20 cellular contexts compared by ENCODE assay signal in the genomic region with DNA sequence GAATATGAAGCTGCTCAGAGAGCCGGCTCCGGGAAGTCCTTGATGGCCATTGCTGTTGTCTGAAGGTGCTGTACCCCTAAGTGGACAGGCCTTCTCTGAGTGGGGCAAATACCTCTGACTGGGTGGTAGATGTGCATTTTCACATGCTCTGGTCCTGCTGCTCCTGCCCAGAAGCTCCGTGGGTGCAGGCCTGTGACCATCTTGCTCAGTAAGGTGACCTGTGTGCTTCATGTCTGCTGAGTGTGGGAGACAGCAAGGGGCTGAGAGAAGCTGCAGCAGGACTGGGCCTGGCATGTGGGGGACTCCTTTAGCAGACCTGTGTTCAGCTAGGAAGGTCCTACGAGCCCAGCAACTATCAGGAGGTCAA. TPM values are rescaled to one million over a fixed set of nuclear protein-coding genes. Genes with fewer than 3 reads are reported as not detected.
DNase-seq lines count a peak whose midpoint lies in the region; ATAC-seq and TF ChIP-seq lines count a peak whose summit lies in the region.
"Had no signal": no experiment of that assay in that cellular context is flagged by ENCODE, and none has a peak within 500 bp of the region (broad histone marks: within the 10 kb centered on the region; RNA-seq: fewer than 3 reads in every experiment).

No MANE protein-coding gene starts in this region.

- DNase-seq in WERI-Rb-1 (no peak), memory B cell (ENCODE audit: low spot score in 2 of 2) (no peak), stomach (no peak), NCI-H345 treated with DMSO at 0.1 percent for 48 hours (lab: John Stamatoyannopoulos, UW; ENCODE audit: unreplicated experiment) (no peak), SK-N-SH (no peak)
- DNase-seq: activated CD4-positive, alpha-beta T cell treated with anti-CD3 and anti-CD28 coated beads, Interleukin-2, amount 10 ng/mL, durations not matched to agents 24 days and 14 days; activated CD8-positive, alpha-beta memory T cell treated with anti-CD3 and anti-CD28 coated beads, Interleukin-2, amount 50 U/mL, for 48 hours; activated gamma-delta T cell treated with Interleukin-2 at 50 U/mL for 16 hours; mesenchymal stem cell; NCI-H2081 treated with DMSO at 0.1 percent for 48 hours; NCI-H774; stimulated activated CD4-positive, alpha-beta T cell treated with anti-CD3 and anti-CD28 coated beads, Interleukin-4, amount 100 ng/mL, for 24 hours; thyroid gland had no signal

- H3K4me2 ChIP-seq in SK-N-SH: no peak overlapping the region

- H3K36me3 ChIP-seq in WERI-Rb-1 (peaks cover 41% of the 10 kb centered on the region), endocrine pancreas (ENCODE audit: control insufficient read depth, insufficient read depth, low read length) (peaks cover 6% of the 10 kb centered on the region), stomach (peaks cover 15 to 53% (median 46%) of the 10 kb centered on the region in 4 donors), SK-N-SH (replicated peaks in 1 of 2; ENCODE audit: control insufficient read depth in 1 of 2, insufficient read depth in 2 of 2, low read length in 1 of 2) (peaks cover 4 to 33% of the 10 kb centered on the region in 2 experiments)

- H3K27me3 ChIP-seq in WERI-Rb-1 (ENCODE audit: insufficient read depth, low read depth, severe bottlenecking) (no peaks in the 10 kb centered on the region), endocrine pancreas (ENCODE audit: control insufficient read depth, insufficient read depth, low read length) (no peaks in the 10 kb centered on the region), stomach (no peaks in the 10 kb centered on the region), SK-N-SH (ENCODE audit: insufficient read depth) (no peaks in the 10 kb centered on the region)
- H3K27me3 ChIP-seq: neutrophil, thyroid gland had no signal

- no peak for ATAC-seq in memory B cell (ENCODE audit: low read depth)
- no peak for ATAC-seq in HG03457 (IDR thresholded peaks at IDR 0.05; ENCODE audit: unreplicated experiment)
- no peak for ATAC-seq in HG03342 (IDR thresholded peaks at IDR 0.05; ENCODE audit: unreplicated experiment)
- ATAC-seq: SK-N-SH treated with all-trans-retinoic acid at 6 μM for 48 hours had no signal

- H3K27ac Mint-ChIP-seq in memory B cell: peak overlapping the region; percentile 45
- H3K27ac Mint-ChIP-seq: activated CD4-positive, alpha-beta T cell treated with anti-CD3 and anti-CD28 coated beads, Interleukin-2, amount 10 ng/mL, durations not matched to agents 24 days and 14 days had no signal

- H3K9me3 Mint-ChIP-seq in memory B cell: no peaks in the 10 kb centered on the region
- H3K9me3 Mint-ChIP-seq: activated CD4-positive, alpha-beta T cell treated with anti-CD3 and anti-CD28 coated beads, Interleukin-2, amount 10 ng/mL, durations not matched to agents 24 days and 14 days; IgD-negative memory B cell had no signal

- H3K9me2 ChIP-seq in SK-N-SH: no peaks in the 10 kb centered on the region

- H3K4me3 Mint-ChIP-seq in memory B cell: no peak overlapping the region
- H3K4me3 Mint-ChIP-seq: activated CD4-positive, alpha-beta T cell treated with anti-CD3 and anti-CD28 coated beads, Interleukin-2, amount 10 ng/mL, durations not matched to agents 24 days and 14 days; B cell had no signal

- H3K4me1 ChIP-seq in endocrine pancreas (ENCODE audit: control insufficient read depth, insufficient read depth, low read length): no peaks in the 10 kb centered on the region
- H3K4me1 ChIP-seq in stomach: peaks cover 45 to 71% (median 61%) of the 10 kb centered on the region in 4 donors
- peaks cover 0 to 14% of the 10 kb centered on the region in 2 experiments; a peak in 1 of 4 replicates for H3K4me1 ChIP-seq in SK-N-SH (ENCODE audit: control insufficient read depth in 1 of 2, insufficient read depth in 2 of 2, low read depth in 1 of 2, low read length in 1 of 2)

- WGBS in stomach, 5 donors: 42 to 66% (median 52%) methylated on average over 3 to 4 of the region's 4 CpGs
- 93% methylated on average over 3 of the region's 4 CpGs for WGBS in SK-N-SH (ENCODE audit: low lambda C conversion rate)

- peaks cover 66% of the 10 kb centered on the region for H3K79me2 ChIP-seq in SK-N-SH (ENCODE audit: insufficient read depth)

- H3K9ac ChIP-seq in endocrine pancreas (ENCODE audit: control insufficient read depth, insufficient read depth, low read length) (peak overlapping the region; percentile 11), SK-N-SH (no peak overlapping the region)

- CTCF ChIA-PET in SK-N-SH (lab: Yijun Ruan, JAX): interaction anchor here (0.6 to 1.0 kb wide), 5 partner anchors 11 to 369 kb away, joined by 3 to 5 read pairs (median 3); no protein-coding TSS in a partner anchor

- 0 out of 2 replicates have a peak overlapping the region, but pooled peaks have one; percentile 5 for H3K4me3 ChIP-seq in WERI-Rb-1 (ENCODE audit: low read depth, low read length)
- no peak overlapping the region for H3K4me3 ChIP-seq in endocrine pancreas (ENCODE audit: control insufficient read depth, insufficient read depth, low read length)
- H3K4me3 ChIP-seq in stomach: no peak overlapping the region
- H3K4me3 ChIP-seq in SK-N-SH (ENCODE audit: low read depth in 2 of 2, low read length in 1 of 2): no peak overlapping the region
- H3K4me3 ChIP-seq: thyroid gland had no signal

- no peak overlapping the region for H2AFZ ChIP-seq in SK-N-SH (ENCODE audit: low read depth)

- H3K4me1 Mint-ChIP-seq in memory B cell: peaks cover 19% of the 10 kb centered on the region

- H3K27ac ChIP-seq in WERI-Rb-1 (peak overlapping the region; percentile 55), stomach (peak overlapping the region; percentile 43 to 78 (median 68)), SK-N-SH (ENCODE audit: low read depth in 2 of 2, low read length in 1 of 2) (no peak overlapping the region)
- H3K27ac ChIP-seq: neutrophil had no signal

- H3K36me3 Mint-ChIP-seq in memory B cell: peaks cover 23% of the 10 kb centered on the region

- POLR2A ChIA-PET in SK-N-SH (lab: Yijun Ruan, JAX): no interaction called here

- H3K27me3 Mint-ChIP-seq in memory B cell: no peaks in the 10 kb centered on the region
- H3K27me3 Mint-ChIP-seq: activated CD4-positive, alpha-beta T cell treated with anti-CD3 and anti-CD28 coated beads, Interleukin-2, amount 10 ng/mL, durations not matched to agents 24 days and 14 days; B cell; IgD-negative memory B cell had no signal

- no peaks in the 10 kb centered on the region for H3F3A ChIP-seq in SK-N-SH (replicated peaks; ENCODE audit: insufficient read depth)

- TF ChIP-seq POLR2A in stomach (IDR thresholded peaks at IDR 0.05): no peak

- intact Hi-C loops in stomach (cut with DNase I; ENCODE audit: low total_unique reads): no loop called here

- H4K20me1 ChIP-seq in SK-N-SH (ENCODE audit: insufficient read depth): peaks cover 49% of the 10 kb centered on the region

- no peak for TF ChIP-seq RAD21 in SK-N-SH (IDR thresholded peaks at IDR 0.05; ENCODE audit: low read length)

- no peaks in the 10 kb centered on the region for H3K9me3 ChIP-seq in WERI-Rb-1 (ENCODE audit: severe bottlenecking)
- H3K9me3 ChIP-seq in endocrine pancreas (ENCODE audit: control insufficient read depth, low read length): no peaks in the 10 kb centered on the region
- H3K9me3 ChIP-seq in stomach: no peaks in the 10 kb centered on the region
- no peaks in the 10 kb centered on the region for H3K9me3 ChIP-seq in SK-N-SH
- H3K9me3 ChIP-seq: neutrophil, thyroid gland had no signal

- TF ChIP-seq EP300 in stomach (IDR thresholded peaks at IDR 0.05) (no peak), SK-N-SH (IDR thresholded peaks at IDR 0.05; ENCODE audit: borderline replicate concordance in 1 of 2, low read depth in 1 of 2, low read length in 1 of 2) (no peak)

- TF ChIP-seq CTCF in WERI-Rb-1 (IDR thresholded peaks at IDR 0.05; ENCODE audit: low read depth, low read length): no peak
- TF ChIP-seq CTCF in stomach (IDR thresholded peaks at IDR 0.05): no peak
- no peak for TF ChIP-seq CTCF in SK-N-SH (IDR thresholded peaks at IDR 0.05)

TF ChIP-seq in SK-N-SH, 30 proteins besides CTCF, POLR2A, EP300 and RAD21:
- TF ChIP-seq GABPA (IDR thresholded peaks at IDR 0.05; ENCODE audit: low read depth) (no peak), RCOR1 (IDR thresholded peaks at IDR 0.05; ENCODE audit: low read length) (no peak), FOSL2 (IDR thresholded peaks at IDR 0.05; ENCODE audit: borderline replicate concordance, low read depth) (no peak), FOXM1 (IDR thresholded peaks at IDR 0.05; ENCODE audit: low read depth) (no peak), JUND (IDR thresholded peaks at IDR 0.05) (no peak), TAF1 (IDR thresholded peaks at IDR 0.05; ENCODE audit: borderline replicate concordance, low read depth, low read length) (no peak), EZH2phosphoT487 (IDR thresholded peaks at IDR 0.05; ENCODE audit: borderline replicate concordance, low read depth) (no peak), SIN3A (IDR thresholded peaks at IDR 0.05; ENCODE audit: borderline replicate concordance, low read depth, low read length) (no peak)
- TF ChIP-seq, protein P1, sequence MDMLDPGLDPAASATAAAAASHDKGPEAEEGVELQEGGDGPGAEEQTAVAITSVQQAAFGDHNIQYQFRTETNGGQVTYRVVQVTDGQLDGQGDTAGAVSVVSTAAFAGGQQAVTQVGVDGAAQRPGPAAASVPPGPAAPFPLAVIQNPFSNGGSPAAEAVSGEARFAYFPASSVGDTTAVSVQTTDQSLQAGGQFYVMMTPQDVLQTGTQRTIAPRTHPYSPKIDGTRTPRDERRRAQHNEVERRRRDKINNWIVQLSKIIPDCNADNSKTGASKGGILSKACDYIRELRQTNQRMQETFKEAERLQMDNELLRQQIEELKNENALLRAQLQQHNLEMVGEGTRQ (IDR thresholded peaks at IDR 0.05; ENCODE audit: borderline replicate concordance, low read depth, low read length): no peak

RNA-seq across cellular contexts. Expression of gene SPATA2, which starts 5.0 kb away (rescaled TPM):
- 10 to 100 TPM in 1 of 5 donors, 1 to 10 TPM in 4; 3.1 to 14.3 (median 7.6) TPM for total RNA-seq in stomach
- polyA plus RNA-seq in stomach (1 to 10 TPM; 2.6 to 5.8 (median 3.9) TPM), SK-N-SH (2012; rRNA removed) (5.8 and 7.2 TPM in 2 replicates)
- polyA plus RNA-seq in SK-N-SH (2012; cell fraction: cytosol; rRNA removed): 4.6 and 5.7 TPM in 2 replicates
- polyA plus RNA-seq in SK-N-SH (2012; cell fraction: nucleus; rRNA removed): 7.8 and 8.4 TPM in 2 replicates

RNA-seq across cellular contexts. Expression of gene RNF114, which starts 25.9 kb away (rescaled TPM):
- 100 to 1,000 TPM in 3 of 5 donors, 10 to 100 TPM in 2; 29.5 to 317 (median 138) TPM for total RNA-seq in stomach
- 10 to 100 TPM; 32.8 to 57.0 (median 41.7) TPM for polyA plus RNA-seq in stomach
- 30.2 and 55.0 TPM in 2 replicates for polyA plus RNA-seq in SK-N-SH (2012; rRNA removed)
- 37.4 and 52.4 TPM in 2 replicates for polyA plus RNA-seq in SK-N-SH (2012; cell fraction: cytosol; rRNA removed)
- 53.4 and 58.8 TPM in 2 replicates for polyA plus RNA-seq in SK-N-SH (2012; cell fraction: nucleus; rRNA removed)

Comparison
In these comparisons a context has a peak if more than half of its experiments do, and no peak if none do; other contexts are left out.
1. H3K27ac ChIP-seq: peak in WERI-Rb-1 (single experiment) and stomach (5 of 5); none in SK-N-SH (0 of 2).